8 cellular contexts compared by ENCODE assay signal in genomic region chr1:39609618-39610331, GRCh38. TPM values are rescaled to one million over a fixed set of nuclear protein-coding genes. Genes with fewer than 3 reads are reported as not detected.
DNase-seq lines count a peak whose midpoint lies in the region; ATAC-seq, FAIRE-seq and TF ChIP-seq lines count a peak whose summit lies in the region.

No MANE protein-coding gene starts in this region.

- DNase-seq in AG08396 (ENCODE audit: low spot score) (peak; percentile 7), HCEC 1CT (peak; percentile 37), OCI-M1 (lab: John Stamatoyannopoulos, UW) (peak; percentile 74), fibroblast of the aortic adventitia (ENCODE audit: low read depth) (no peak), pancreas (peak in 5 of 6 donors; percentile 31 to 79 (median 67)), ureter (ENCODE audit: low spot score) (peak; percentile 69)
- peak; percentile 79 for DNase-seq in activated T-cell treated with anti-CD3 and anti-CD28 coated beads, Interleukin-2, amount 50 U/mL, for 1 hour

- TF ChIP-seq CTCF in fibroblast of the aortic adventitia (IDR thresholded peaks at IDR 0.05; ENCODE audit: insufficient read depth, low read length) (peak; percentile 60), pancreas (IDR thresholded peaks at IDR 0.05) (peak; percentile 16 to 64 (median 27))

- H3K9me3 ChIP-seq in pancreas = no peaks in the 10 kb centered on the region

- no peak overlapping the region for H3K27ac ChIP-seq in pancreas

- ATAC-seq in pancreas (peak in 3 of 4 donors; percentile 26 to 66 (median 63)), HG02571 (IDR thresholded peaks at IDR 0.05; ENCODE audit: unreplicated experiment) (no peak)

- no peaks in the 10 kb centered on the region for H3K36me3 ChIP-seq in pancreas

- WGBS in pancreas, 2 donors = 60 to 61% methylated on average over 42 of the region's 42 CpGs

- intact Hi-C loops in pancreas (cut with DNase I) = loop anchor here in 2 of 3 donors (5.0 to 10.0 kb wide), 4 partner anchors 43 to 113 kb away; no protein-coding TSS in a partner anchor

- FAIRE-seq in pancreas (lab: Jason Lieb, UNC) = no peak

- H3K4me3 ChIP-seq in fibroblast of the aortic adventitia (ENCODE audit: low read depth, low read length) (no peak overlapping the region), pancreas (no peak overlapping the region)

- H3K27me3 ChIP-seq in pancreas = no peaks in the 10 kb centered on the region

- no peaks in the 10 kb centered on the region for H3K4me1 ChIP-seq in pancreas

RNA-seq across cellular contexts. Expression of gene HEYL, which starts 29.7 kb away (rescaled TPM):
- total RNA-seq in fibroblast of the aortic adventitia (ENCODE audit: low replicate concordance) = not detected in 2 replicates
- total RNA-seq in pancreas = 10 to 100 TPM; 22.9 to 34.6 (median 32.3) TPM
- 10 to 100 TPM; 12.0 to 19.3 TPM for polyA plus RNA-seq in pancreas
- 8.2 TPM for total RNA-seq in ureter

RNA-seq across cellular contexts. Expression of gene PABPC4, which starts 33.2 kb away (rescaled TPM):
- total RNA-seq in fibroblast of the aortic adventitia (ENCODE audit: low replicate concordance) (139 and 422 TPM in 2 replicates), pancreas (100 to 1,000 TPM; 322 to 675 (median 563) TPM), ureter (360 TPM)
- 100 to 1,000 TPM; 166 to 263 TPM for polyA plus RNA-seq in pancreas
